In the genomic region with DNA sequence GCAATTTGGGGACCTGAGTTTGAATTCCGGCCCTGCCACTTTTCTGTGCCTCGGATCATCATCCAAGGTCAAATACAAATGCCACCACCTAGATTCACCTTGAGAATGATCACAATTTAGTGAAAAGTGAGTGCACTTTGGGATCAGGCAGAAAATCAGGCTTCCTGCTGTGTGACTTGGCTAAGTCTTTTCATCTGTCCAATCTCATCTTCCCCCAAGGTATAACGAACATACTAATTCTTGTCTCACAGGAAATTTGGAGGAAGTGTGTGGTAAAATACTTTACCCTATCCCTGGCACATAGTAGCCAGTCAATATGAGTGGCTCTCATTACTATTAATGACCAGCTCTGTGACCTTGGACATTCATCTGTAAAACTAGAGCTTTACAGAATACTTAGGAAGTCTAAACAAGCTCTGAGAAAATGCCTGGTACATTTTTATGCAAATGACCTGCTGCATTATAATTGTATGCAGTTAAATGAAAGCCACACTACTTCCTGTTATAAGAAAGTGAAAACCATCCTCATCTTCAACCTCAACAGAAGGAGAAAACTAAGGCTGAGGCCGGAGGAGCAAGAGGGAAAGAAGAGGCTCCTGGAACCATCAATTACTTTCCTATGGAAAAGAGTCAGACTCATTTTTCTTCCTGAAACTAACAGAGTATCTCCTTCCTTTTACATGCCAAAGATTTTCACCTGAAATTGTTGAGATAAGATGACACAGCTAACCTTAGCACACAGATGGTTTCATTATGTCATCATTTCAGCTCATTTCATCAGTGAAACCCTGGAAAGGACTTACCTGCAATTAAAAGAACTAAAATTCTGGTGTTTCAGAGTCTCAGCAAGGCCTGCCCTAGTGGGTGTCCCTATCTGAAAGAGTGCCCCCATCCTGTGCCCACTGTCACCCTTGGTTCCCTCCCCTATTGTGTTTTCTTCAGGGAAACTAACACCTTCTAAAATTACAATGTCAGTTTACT, we compare ENCODE assay signal across 1 cellular context.
A peak's percentile ranks its signal among the peaks of the same experiment; 100 is the strongest.
TF ChIP-seq lines count a peak whose summit lies in the region.

No MANE protein-coding gene starts in this region.

TF ChIP-seq in GM12878, 131 proteins besides CTCF, POLR2A, EP300 and RAD21 (continued from another document):
- TF ChIP-seq POU2F2 (IDR thresholded peaks at IDR 0.05; ENCODE audit: borderline replicate concordance, low read depth, low read length): peak; percentile 85; the same call in 2 of the 3 replicates
- no peak for TF ChIP-seq CEBPB (IDR thresholded peaks at IDR 0.05; ENCODE audit: borderline replicate concordance in 1 of 2, low read depth in 2 of 2, low read length in 2 of 2)
- no peak for TF ChIP-seq KAT2A (conservative IDR thresholded peaks at IDR 0.05; ENCODE audit: control insufficient read depth, low read depth, low read length)
- peak; percentile 13 to 46; a peak in 1 of 4 replicates for TF ChIP-seq IKZF2 (IDR thresholded peaks at IDR 0.05)
- TF ChIP-seq EED (IDR thresholded peaks at IDR 0.05; ENCODE audit: low read depth): 0 out of 2 replicates have a peak, but pooled peaks have one; percentile 14
- peak; percentile 26; the same call in 1 of the 2 replicates for TF ChIP-seq ATF7 (IDR thresholded peaks at IDR 0.05; ENCODE audit: low read depth)
